Comparison of ENCODE assay signal across 10 cellular contexts in genomic region chr9:99130069-99130468, GRCh38. TPM values are rescaled to one million over a fixed set of nuclear protein-coding genes. Genes with fewer than 3 reads are reported as not detected.
DNase-seq lines count a peak whose midpoint lies in the region; ATAC-seq and TF ChIP-seq lines count a peak whose summit lies in the region.
"Had no signal": no experiment of that assay in that cellular context is flagged by ENCODE, and none has a peak within 500 bp of the region (broad histone marks: within the 10 kb centered on the region; RNA-seq: fewer than 3 reads in every experiment).

No MANE protein-coding gene starts in this region.

- peaks cover 27% of the 10 kb centered on the region for H3K79me2 ChIP-seq in DND-41 (ENCODE audit: insufficient read depth, low read length)

- no peaks in the 10 kb centered on the region for H3K27me3 ChIP-seq in DND-41 (ENCODE audit: insufficient read depth, low read length, poor library complexity)
- no peaks in the 10 kb centered on the region for H3K27me3 ChIP-seq in A673 (replicated peaks; ENCODE audit: insufficient read depth, low read depth, low read length, poor library complexity)

- POLR2A ChIA-PET in activated B cell treated with CpG ODN at 0.5 μM for 24 hours (lab: Charles Lee) (interaction anchor here (1.2 kb wide), 1 partner anchor 25 kb away, joined by 4 read pairs; the partner anchor contains the start of gene TGFBR1), A673 (lab: Charles Lee; ENCODE audit: low non-redundant PET) (no interaction called here)

- no peak overlapping the region for H3K4me2 ChIP-seq in DND-41 (ENCODE audit: insufficient read depth, low read length)

- H3K27ac ChIP-seq in DND-41 (ENCODE audit: low read length) (no peak overlapping the region), A673 (ENCODE audit: low read depth, low read length, poor library complexity, severe bottlenecking) (no peak overlapping the region)
- H3K27ac ChIP-seq: VCaP had no signal

- CTCF ChIA-PET in activated B cell treated with CpG ODN at 0.5 μM for 24 hours (lab: Charles Lee), result interaction anchor here (0.9 to 2.0 kb wide), 4 partner anchors 10 to 128 kb away, joined by 3 to 9 read pairs (median 3); partner anchors contain the start of gene TGFBR1
- CTCF ChIA-PET in A673 (lab: Charles Lee), result no interaction called here

- peak overlapping the region; percentile 17 for H3K4me3 Mint-ChIP-seq in activated B cell treated with CpG ODN at 0.5 μM for 24 hours

- no peaks in the 10 kb centered on the region for H3K9me3 Mint-ChIP-seq in activated B cell treated with CpG ODN at 0.5 μM for 24 hours

- no TSS peak for BruUV-seq in A673 (replicated peaks; lab: Mats Ljungman, UMichigan)

- H3K27me3 Mint-ChIP-seq in activated B cell treated with CpG ODN at 0.5 μM for 24 hours, result no peaks in the 10 kb centered on the region

- H3K36me3 ChIP-seq in DND-41 (ENCODE audit: insufficient read depth, low read length) (0 out of 2 replicates have a peak, but pooled peaks cover 6% of the 10 kb centered on the region), A673 (ENCODE audit: insufficient read depth, low read length, poor library complexity, severe bottlenecking) (no peaks in the 10 kb centered on the region)

- peak overlapping the region; percentile 77 for H3K27ac Mint-ChIP-seq in activated B cell treated with CpG ODN at 0.5 μM for 24 hours

- no peak overlapping the region for H2AFZ ChIP-seq in DND-41 (ENCODE audit: low read depth, low read length)

- H3K9me3 ChIP-seq in DND-41 (ENCODE audit: insufficient read depth, low read length, severe bottlenecking), result no peaks in the 10 kb centered on the region
- H3K9me3 ChIP-seq in A673 (ENCODE audit: low read depth, low read length, poor library complexity, severe bottlenecking), result no peaks in the 10 kb centered on the region
- H3K9me3 ChIP-seq: Caco-2 had no signal

- no peak overlapping the region for H3K9ac ChIP-seq in DND-41 (ENCODE audit: low read depth, low read length)

- H3K4me3 ChIP-seq in DND-41 (ENCODE audit: low read depth in 1 of 2, low read length in 2 of 2) (no peak overlapping the region), A673 (ENCODE audit: low read depth, low read length, poor library complexity, severe bottlenecking) (no peak overlapping the region)

- ATAC-seq in DND-41 (ENCODE audit: insufficient read depth, low read depth) (0 out of 3 replicates have a peak, but pooled peaks have one; percentile 17), GM19372 (IDR thresholded peaks at IDR 0.05; ENCODE audit: low read depth, unreplicated experiment) (peak; percentile 54), HG03097 (IDR thresholded peaks at IDR 0.05; ENCODE audit: low FRiP score, unreplicated experiment) (peak; percentile 73), activated B cell treated with CpG ODN at 0.5 μM for 24 hours (ENCODE audit: low read depth) (peak; percentile 94), HG03457 (IDR thresholded peaks at IDR 0.05; ENCODE audit: unreplicated experiment) (no peak), left colon (no peak)

- peaks cover 45% of the 10 kb centered on the region for H3K36me3 Mint-ChIP-seq in activated B cell treated with CpG ODN at 0.5 μM for 24 hours (ENCODE audit: low read depth)

- no peak for DNase-seq in DND-41
- no peak for DNase-seq in activated B cell treated with CpG ODN at 0.5 μM for 24 hours
- DNase-seq in left colon, result no peak
- DNase-seq in A673 (ENCODE audit: low spot score), result no peak
- DNase-seq in HuH-7.5 (ENCODE audit: low spot score), result no peak
- DNase-seq: Caco-2 had no signal

- intact Hi-C loops in activated B cell treated with CpG ODN at 0.5 μM for 24 hours (cut with micrococcal nuclease), result loop anchor here (1.0 kb wide), 3 partner anchors 11 to 71 kb away; no protein-coding TSS in a partner anchor
- intact Hi-C loops in left colon (cut with DNase I, micrococcal nuclease), result no loop called here
- intact Hi-C loops in A673 (cut with micrococcal nuclease; ENCODE audit: unreplicated experiment), result no loop called here

- H3K4me1 Mint-ChIP-seq in activated B cell treated with CpG ODN at 0.5 μM for 24 hours, result peaks cover 73% of the 10 kb centered on the region

- no peak for TF ChIP-seq CTCF in DND-41 (IDR thresholded peaks at IDR 0.05; ENCODE audit: borderline replicate concordance, extremely low read depth, low read length, poor library complexity, severe bottlenecking)
- TF ChIP-seq CTCF in activated B cell treated with CpG ODN at 0.5 μM for 24 hours (IDR thresholded peaks at IDR 0.05), result no peak
- no peak for TF ChIP-seq CTCF in A673 (conservative IDR thresholded peaks at IDR 0.05; ENCODE audit: low read depth, low read length)

- H4K20me1 ChIP-seq in DND-41 (ENCODE audit: insufficient read depth, low read length), result peaks cover 3% of the 10 kb centered on the region

- H3K4me1 ChIP-seq in DND-41 (ENCODE audit: insufficient read depth, low read length) (no peaks in the 10 kb centered on the region), A673 (ENCODE audit: insufficient read depth, low read length, poor library complexity, severe bottlenecking) (no peaks in the 10 kb centered on the region)

RNA-seq across cellular contexts. Expression of gene TGFBR1, which starts 25.2 kb away (rescaled TPM):
- total RNA-seq in activated B cell treated with CpG ODN at 0.5 μM for 24 hours (53.5 and 65.3 TPM in 2 replicates), left colon (10 to 100 TPM; 25.3 to 36.9 TPM), A673 (2021) (3.5 and 6.1 TPM in 2 replicates)

Comparison
In these comparisons a context has a peak if more than half of its experiments do, and no peak if none do; other contexts are left out.
1. ATAC-seq: peak in DND-41 (single experiment), GM19372 (single experiment), HG03097 (single experiment) and activated B cell treated with CpG ODN at 0.5 μM for 24 hours (single experiment); none in HG03457 (single experiment) and left colon (single experiment).